In genomic region chr5:66171349-66172344, GRCh38 we compare ENCODE assay signal across 9 cellular contexts. TPM values are rescaled to one million over a fixed set of nuclear protein-coding genes. Genes with fewer than 3 reads are reported as not detected.
DNase-seq lines count a peak whose midpoint lies in the region; ATAC-seq and TF ChIP-seq lines count a peak whose summit lies in the region.
"Had no signal": no experiment of that assay in that cellular context is flagged by ENCODE, and none has a peak within 500 bp of the region (broad histone marks: within the 10 kb centered on the region; RNA-seq: fewer than 3 reads in every experiment).

No MANE protein-coding gene starts in this region.

- peaks cover 48% of the 10 kb centered on the region for H3K36me3 Mint-ChIP-seq in activated CD4-positive, alpha-beta T cell treated with anti-CD3 and anti-CD28 coated beads, Interleukin-2, amount 10 ng/mL, durations not matched to agents 24 days and 14 days (ENCODE audit: low read depth)
- H3K36me3 Mint-ChIP-seq in nephron (ENCODE audit: low read depth), result peaks cover 56% of the 10 kb centered on the region

- ATAC-seq in GM21786 (IDR thresholded peaks at IDR 0.05; ENCODE audit: unreplicated experiment), result peak; percentile 69

- no peaks in the 10 kb centered on the region for H3K27me3 ChIP-seq in vagina

- peaks cover 0 to 44% of the 10 kb centered on the region in 2 donors for H3K36me3 ChIP-seq in vagina

- H3K9me3 ChIP-seq in vagina, result no peaks in the 10 kb centered on the region

- TF ChIP-seq CTCF in epithelial cell of proximal tubule (conservative IDR thresholded peaks at IDR 0.05; ENCODE audit: low read depth, low read length) (peak; percentile 60), nephron (IDR thresholded peaks at IDR 0.05; ENCODE audit: unreplicated experiment in 3 of 3) (peak; percentile 48 to 66 (median 49)), vagina (IDR thresholded peaks at IDR 0.05) (peak in 2 of 3 experiments; percentile 31 to 50)

- H3K4me3 ChIP-seq in epithelial cell of proximal tubule (ENCODE audit: low read depth, low read length) (no peak overlapping the region), vagina (no peak overlapping the region)

- H3K9me3 Mint-ChIP-seq in activated CD4-positive, alpha-beta T cell treated with anti-CD3 and anti-CD28 coated beads, Interleukin-2, amount 10 ng/mL, durations not matched to agents 24 days and 14 days, result no peaks in the 10 kb centered on the region
- no peaks in the 10 kb centered on the region for H3K9me3 Mint-ChIP-seq in nephron

- H3K27ac ChIP-seq in vagina, result no peak overlapping the region
- H3K27ac ChIP-seq: epithelial cell of prostate had no signal

- H3K4me3 Mint-ChIP-seq in activated CD4-positive, alpha-beta T cell treated with anti-CD3 and anti-CD28 coated beads, Interleukin-2, amount 10 ng/mL, durations not matched to agents 24 days and 14 days, result no peak overlapping the region
- no peak overlapping the region for H3K4me3 Mint-ChIP-seq in nephron

- H3K4me1 Mint-ChIP-seq in activated CD4-positive, alpha-beta T cell treated with anti-CD3 and anti-CD28 coated beads, Interleukin-2, amount 10 ng/mL, durations not matched to agents 24 days and 14 days, result peaks cover 13% of the 10 kb centered on the region
- peaks cover 5% of the 10 kb centered on the region for H3K4me1 Mint-ChIP-seq in nephron

- no peaks in the 10 kb centered on the region for H3K27me3 Mint-ChIP-seq in activated CD4-positive, alpha-beta T cell treated with anti-CD3 and anti-CD28 coated beads, Interleukin-2, amount 10 ng/mL, durations not matched to agents 24 days and 14 days
- no peaks in the 10 kb centered on the region for H3K27me3 Mint-ChIP-seq in nephron (ENCODE audit: low read depth)

- no peaks in the 10 kb centered on the region for H3K4me1 ChIP-seq in vagina

- intact Hi-C loops in activated CD4-positive, alpha-beta T cell treated with anti-CD3 and anti-CD28 coated beads, Interleukin-2, amount 10 ng/mL, durations not matched to agents 24 days and 14 days (cut with micrococcal nuclease), result loop anchor here (2.0 to 10.0 kb wide), 2 partner anchors 245 to 397 kb away; partner anchors contain the start of gene ERBIN
- intact Hi-C loops in vagina (cut with DNase I), result no loop called here

- TF ChIP-seq POLR2A in vagina (IDR thresholded peaks at IDR 0.05), result no peak

- peak; percentile 67 for DNase-seq in DMS 273 (lab: John Stamatoyannopoulos, UW; ENCODE audit: unreplicated experiment)
- no peak for DNase-seq in DMS 273 treated with DMSO at 0.1 percent for 48 hours (lab: John Stamatoyannopoulos, UW)
- DNase-seq in MV-4-11 (lab: John Stamatoyannopoulos, UW), result peak; percentile 41
- DNase-seq in activated CD4-positive, alpha-beta T cell treated with anti-CD3 and anti-CD28 coated beads, Interleukin-2, amount 10 ng/mL, durations not matched to agents 24 days and 14 days, result peak; percentile 84
- DNase-seq in epithelial cell of proximal tubule (ENCODE audit: low read depth), result no peak
- DNase-seq in vagina (ENCODE audit: extremely low spot score in 2 of 2), result no peak

- no peak overlapping the region for H3K27ac Mint-ChIP-seq in activated CD4-positive, alpha-beta T cell treated with anti-CD3 and anti-CD28 coated beads, Interleukin-2, amount 10 ng/mL, durations not matched to agents 24 days and 14 days
- no peak overlapping the region for H3K27ac Mint-ChIP-seq in nephron

RNA-seq across cellular contexts. Expression of gene SREK1, which starts 27.5 kb away (rescaled TPM):
- total RNA-seq in activated CD4-positive, alpha-beta T cell treated with anti-CD3 and anti-CD28 coated beads, Interleukin-2, amount 10 ng/mL, durations not matched to agents 24 days and 14 days, result 70.3 and 75.2 TPM in 2 replicates
- total RNA-seq in epithelial cell of proximal tubule, result 19.0 and 27.5 TPM in 2 replicates
- 101 TPM for total RNA-seq in vagina

Comparison
In these comparisons a context has a peak if more than half of its experiments do, and no peak if none do; other contexts are left out.
1. DNase-seq: peak in DMS 273 (single experiment), MV-4-11 (single experiment) and activated CD4-positive, alpha-beta T cell treated with anti-CD3 and anti-CD28 coated beads, Interleukin-2, amount 10 ng/mL, durations not matched to agents 24 days and 14 days (single experiment); none in DMS 273 treated with DMSO at 0.1 percent for 48 hours (single experiment), epithelial cell of proximal tubule (single experiment) and vagina (0 of 2).
2. Peak in every context shown above with its lines, with median percentiles within 50 percentile points of each other: CTCF ChIP-seq.